In the genomic region with DNA sequence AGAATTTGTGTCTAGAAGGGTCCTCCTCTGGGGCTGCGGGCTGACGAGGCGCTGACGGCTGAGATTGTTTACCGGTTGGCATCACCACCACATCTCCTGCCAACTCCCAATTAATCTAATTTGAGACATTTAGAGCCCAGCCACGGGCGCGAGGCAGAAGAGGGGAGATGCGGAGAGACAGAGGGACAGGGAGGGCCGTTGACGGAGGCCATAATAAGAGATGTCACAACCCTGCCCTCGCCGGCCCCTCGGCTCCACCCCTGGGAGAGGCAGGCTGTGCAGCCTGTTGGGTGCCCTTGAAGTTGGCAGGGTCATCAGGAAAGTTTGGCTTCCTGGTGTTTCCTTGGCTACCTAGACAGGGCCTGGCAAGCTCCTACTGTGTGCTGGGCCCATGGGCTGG, we compare ENCODE assay signal across 22 cellular contexts.
"Had no signal": no experiment of that assay in that cellular context is flagged by ENCODE, and none has a peak within 500 bp of the region (broad histone marks: within the 10 kb centered on the region; RNA-seq: fewer than 3 reads in every experiment).

No MANE protein-coding gene starts in this region.

- H3K4me1 Mint-ChIP-seq: activated naive CD4-positive, alpha-beta T cell treated with anti-CD3 and anti-CD28 coated beads, Interleukin-2, amount 10 ng/mL, durations not matched to agents 7 days and 5 days; activated naive CD8-positive, alpha-beta T cell treated with anti-CD3 and anti-CD28 coated beads, Interleukin-2, amount 10 ng/mL, durations not matched to agents 7 days and 5 days had no signal

- H3K4me2 ChIP-seq: KMS-11 had no signal

- ATAC-seq: activated CD4-positive, CD25-positive, alpha-beta regulatory T cell treated with anti-CD3 and anti-CD28 coated beads, Interleukin-2, amount 50 U/mL, for 24 hours; activated CD8-positive, alpha-beta T cell treated with anti-CD3 and anti-CD28 coated beads for 36 hours; activated T-cell treated with anti-CD3 and anti-CD28 coated beads, Interleukin-2, amount 50 U/mL, for 72 hours had no signal

- H3K4me3 ChIP-seq: adrenal gland had no signal

- H3K36me3 Mint-ChIP-seq: activated naive CD4-positive, alpha-beta T cell treated with anti-CD3 and anti-CD28 coated beads, Interleukin-2, amount 10 ng/mL, durations not matched to agents 7 days and 5 days; activated naive CD8-positive, alpha-beta T cell treated with anti-CD3 and anti-CD28 coated beads, Interleukin-2, amount 10 ng/mL, durations not matched to agents 7 days and 5 days had no signal

- H3K27ac Mint-ChIP-seq: activated CD8-positive, alpha-beta T cell treated with anti-CD3 and anti-CD28 coated beads for 36 hours; activated naive CD4-positive, alpha-beta T cell treated with anti-CD3 and anti-CD28 coated beads, Interleukin-2, amount 10 ng/mL, durations not matched to agents 7 days and 5 days; activated naive CD8-positive, alpha-beta T cell treated with anti-CD3 and anti-CD28 coated beads, Interleukin-2, amount 10 ng/mL, durations not matched to agents 7 days and 5 days; activated T-cell treated with anti-CD3 and anti-CD28 coated beads, Interleukin-2, amount 50 U/mL, for 72 hours; activated T-helper 2 cell treated with anti-CD3 and anti-CD28 coated beads, Interferon-gamma antibody, Interleukin-2, Interleukin-4, amounts not matched to agents 10 μg/mL and 5 μg/mL and 100 μg/mL, durations not matched to agents 14 hours and 24 hours and 36 hours; T-helper 1 cell treated with Interleukin-12 subunit alpha and Interleukin-12 subunit beta and Interleukin-4 antibody, amounts not matched to agents 30 μg/mL and 1 μg/mL, for 36 hours had no signal

- H3K4me1 ChIP-seq: adrenal gland had no signal

- H3K4me3 Mint-ChIP-seq: activated CD8-positive, alpha-beta T cell treated with anti-CD3 and anti-CD28 coated beads for 36 hours; activated naive CD4-positive, alpha-beta T cell treated with anti-CD3 and anti-CD28 coated beads, Interleukin-2, amount 10 ng/mL, durations not matched to agents 7 days and 5 days; activated naive CD8-positive, alpha-beta T cell treated with anti-CD3 and anti-CD28 coated beads, Interleukin-2, amount 10 ng/mL, durations not matched to agents 7 days and 5 days; activated T-cell treated with anti-CD3 and anti-CD28 coated beads, Interleukin-2, amount 50 U/mL, for 72 hours; T-helper 1 cell treated with Interleukin-12 subunit alpha and Interleukin-12 subunit beta and Interleukin-4 antibody, amounts not matched to agents 30 μg/mL and 1 μg/mL, for 36 hours had no signal

- H3K9ac ChIP-seq: KMS-11 had no signal

- H3K9me3 ChIP-seq: adrenal gland had no signal

- H3K9me3 Mint-ChIP-seq: activated CD8-positive, alpha-beta T cell treated with anti-CD3 and anti-CD28 coated beads for 36 hours; activated naive CD4-positive, alpha-beta T cell treated with anti-CD3 and anti-CD28 coated beads, Interleukin-2, amount 10 ng/mL, durations not matched to agents 7 days and 5 days; activated naive CD8-positive, alpha-beta T cell treated with anti-CD3 and anti-CD28 coated beads, Interleukin-2, amount 10 ng/mL, durations not matched to agents 7 days and 5 days; activated T-helper 2 cell treated with anti-CD3 and anti-CD28 coated beads, Interferon-gamma antibody, Interleukin-2, Interleukin-4, amounts not matched to agents 10 μg/mL and 5 μg/mL and 100 μg/mL, durations not matched to agents 14 hours and 24 hours and 36 hours; T-helper 1 cell treated with Interleukin-12 subunit alpha and Interleukin-12 subunit beta and Interleukin-4 antibody, amounts not matched to agents 30 μg/mL and 1 μg/mL, for 36 hours had no signal

- H3K36me3 ChIP-seq: adrenal gland had no signal

- H3K27ac ChIP-seq: adrenal gland, KMS-11 had no signal

- DNase-seq: activated CD4-positive, alpha-beta T cell treated with anti-CD3 and anti-CD28 coated beads for 4 hours; activated CD8-positive, alpha-beta memory T cell treated with anti-CD3 and anti-CD28 coated beads, Interleukin-2, amount 50 U/mL, for 4 hours; activated CD8-positive, alpha-beta T cell treated with anti-CD3 and anti-CD28 coated beads for 36 hours; activated gamma-delta T cell treated with Interleukin-2 at 50 U/mL for 16 hours; activated naive CD4-positive, alpha-beta T cell treated with anti-CD3 and anti-CD28 coated beads, Interleukin-2, amount 10 ng/mL, durations not matched to agents 7 days and 5 days; activated naive CD8-positive, alpha-beta T cell treated with anti-CD3 and anti-CD28 coated beads, Interleukin-2, amount 10 ng/mL, durations not matched to agents 7 days and 5 days; activated T-cell treated with anti-CD3 and anti-CD28 coated beads, Interleukin-2, amount 50 U/mL, for 72 hours; adrenal gland; anterior cingulate cortex; NCI-H1092; NCI-H1436; NCI-H1694 treated with DMSO at 0.1 percent for 48 hours; NCI-H2029 treated with DMSO at 0.1 percent for 48 hours; NCI-H345; NCI-H510A; NCI-H526 treated with DMSO at 0.1 percent for 48 hours; NCI-H82; SHP77 treated with DMSO at 0.1 percent for 48 hours had no signal
